ENCODE assay signal across 11 cellular contexts in genomic region chr6:84876723-84877514, GRCh38.
"Had no signal": no experiment of that assay in that cellular context is flagged by ENCODE, and none has a peak within 500 bp of the region (broad histone marks: within the 10 kb centered on the region; RNA-seq: fewer than 3 reads in every experiment).

No MANE protein-coding gene starts in this region.

- FAIRE-seq: H1, H54 had no signal

- H3K4me1 ChIP-seq: HAP-1 had no signal

- H3K9ac ChIP-seq: GM23248 had no signal

- H3K4me2 ChIP-seq: GM23338 had no signal

- H3K4me3 ChIP-seq: GM23248, GM23338, HAP-1 had no signal

- H3K4me3 Mint-ChIP-seq: GM23338, H9, HFFc6 had no signal

- ATAC-seq: GM23338, HCT116 had no signal

- H3K9me3 Mint-ChIP-seq: GM23338, HFFc6 had no signal

- DNase-seq: GM23248, GOT3, H7, H9, HCEC 1CT, HFFc6 had no signal

- H2AFZ ChIP-seq: GM23248, GM23338 had no signal

- H3K27ac Mint-ChIP-seq: GM23338, HFFc6 had no signal

- H3K9me3 ChIP-seq: HAP-1 had no signal

- H3K27ac ChIP-seq: GM23248 had no signal

- H3K36me3 ChIP-seq: HAP-1 had no signal

- H3K4me1 Mint-ChIP-seq: GM23338, H9 had no signal
